In the genomic region with DNA sequence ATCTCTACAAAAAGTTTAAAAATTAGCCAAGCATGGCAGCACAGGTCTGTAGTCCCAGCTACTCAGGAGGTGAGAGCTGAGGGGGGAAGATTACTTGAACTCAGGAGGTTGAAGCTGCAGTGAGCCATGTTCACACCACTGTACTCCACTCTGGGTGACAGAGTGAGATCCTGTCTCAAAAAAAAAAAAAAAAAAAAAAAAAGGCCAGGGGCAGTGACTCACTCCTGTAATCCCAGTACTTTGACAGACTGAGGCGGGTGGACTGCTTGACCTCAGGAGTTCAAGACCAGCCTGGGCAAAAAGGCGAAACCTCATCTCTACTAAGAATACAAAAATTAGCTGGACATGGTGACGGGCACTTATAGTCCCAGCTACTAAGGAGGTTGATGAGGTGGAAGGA, we compare ENCODE assay signal across 18 cellular contexts. TPM values are rescaled to one million over a fixed set of nuclear protein-coding genes. Genes with fewer than 3 reads are reported as not detected.
DNase-seq lines count a peak whose midpoint lies in the region; ATAC-seq, FAIRE-seq and TF ChIP-seq lines count a peak whose summit lies in the region.
"Had no signal": no experiment of that assay in that cellular context is flagged by ENCODE, and none has a peak within 500 bp of the region (broad histone marks: within the 10 kb centered on the region; RNA-seq: fewer than 3 reads in every experiment).

No MANE protein-coding gene starts in this region.

- TF ChIP-seq CTCF in brain microvascular endothelial cell (IDR thresholded peaks at IDR 0.05; ENCODE audit: low read depth, low read length, missing control alignments): no peak
- no peak for TF ChIP-seq CTCF in smooth muscle cell (IDR thresholded peaks at IDR 0.05; ENCODE audit: borderline replicate concordance, insufficient read depth, poor library complexity, severe bottlenecking)
- TF ChIP-seq CTCF in D721Med (IDR thresholded peaks at IDR 0.05; ENCODE audit: insufficient read depth, missing control alignments): no peak

- no peaks in the 10 kb centered on the region for H3F3A ChIP-seq in smooth muscle cell (ENCODE audit: low read depth)

- POLR2A ChIA-PET in HEK293T (lab: Yijun Ruan, JAX): no interaction called here

- H2AFZ ChIP-seq in smooth muscle cell (ENCODE audit: low read depth): no peak overlapping the region

- no peaks in the 10 kb centered on the region for H3K9me3 ChIP-seq in smooth muscle cell (replicated peaks; ENCODE audit: low read depth)
- H3K9me3 ChIP-seq: adrenal gland, HAP-1, neutrophil had no signal

- CTCF ChIA-PET in HEK293T (lab: Yijun Ruan, JAX): no interaction called here

- H3K36me3 ChIP-seq in brain microvascular endothelial cell (replicated peaks) (peaks cover 17% of the 10 kb centered on the region), smooth muscle cell (ENCODE audit: low read depth) (peaks cover 16% of the 10 kb centered on the region)

- H3K9ac ChIP-seq in smooth muscle cell (ENCODE audit: low read depth): no peak overlapping the region

- 73% methylated on average over 3 of the region's 3 CpGs for WGBS in smooth muscle cell (ENCODE audit: low lambda C conversion rate)

- H3K4me1 ChIP-seq in smooth muscle cell (ENCODE audit: low read depth): no peaks in the 10 kb centered on the region
- H3K4me1 ChIP-seq: adrenal gland, HAP-1 had no signal

- peaks cover 98% of the 10 kb centered on the region for H4K20me1 ChIP-seq in smooth muscle cell (ENCODE audit: low read depth)

- H3K4me3 ChIP-seq in brain microvascular endothelial cell (ENCODE audit: low read depth, low read length): no peak overlapping the region
- H3K4me3 ChIP-seq in smooth muscle cell: no peak overlapping the region
- H3K4me3 ChIP-seq: adrenal gland, HAP-1 had no signal

- no peak overlapping the region for H3K4me2 ChIP-seq in smooth muscle cell

- H3K27ac ChIP-seq in brain microvascular endothelial cell (peak overlapping the region; percentile 34), smooth muscle cell (ENCODE audit: low read depth) (no peak overlapping the region)
- H3K27ac ChIP-seq: 22Rv1, adrenal gland, neutrophil had no signal

- no peak for FAIRE-seq in D721Med (lab: Jason Lieb, UNC)

- H3K79me2 ChIP-seq in smooth muscle cell (ENCODE audit: low read depth): peaks cover 83% of the 10 kb centered on the region

- in situ Hi-C loops in brain microvascular endothelial cell (cut with HindIII; ENCODE audit: low pct_ligation_motif_present, low sequenced_read_pairs): no loop called here

- H3K27me3 ChIP-seq in brain microvascular endothelial cell (replicated peaks) (no peaks in the 10 kb centered on the region), smooth muscle cell (ENCODE audit: low read depth) (no peaks in the 10 kb centered on the region)
- H3K27me3 ChIP-seq: adrenal gland, neutrophil had no signal

- ATAC-seq in HG03571 (IDR thresholded peaks at IDR 0.05; ENCODE audit: unreplicated experiment): no peak

- DNase-seq in DMS53 (lab: John Stamatoyannopoulos, UW) (peak; percentile 13), DMS53 treated with DMSO at 0.1 percent for 48 hours (lab: John Stamatoyannopoulos, UW; ENCODE audit: unreplicated experiment) (no peak), HEK293T (ENCODE audit: extremely low spot score) (no peak), brain microvascular endothelial cell (peak; percentile 30), lung microvascular endothelial cell (ENCODE audit: low read depth in 2 of 2) (peak; percentile 11 to 63), smooth muscle cell (lab: John Stamatoyannopoulos, UW; ENCODE audit: unreplicated experiment) (no peak), D721Med (ENCODE audit: insufficient read length, low spot score) (no peak)
- DNase-seq: activated CD4-positive, alpha-beta T cell treated with anti-CD3 and anti-CD28 coated beads for 1 hour; C1 segment of cervical spinal cord; glutamatergic neuron; NCI-H1105 treated with DMSO at 0.1 percent for 48 hours; SHP77; stimulated activated CD4-positive, alpha-beta T cell treated with anti-CD3 and anti-CD28 coated beads, Interleukin-4, amount 100 ng/mL, for 24 hours had no signal

TF ChIP-seq in HEK293T, 16 proteins besides CTCF, POLR2A, EP300 and RAD21:
- TF ChIP-seq SUZ12 (IDR thresholded peaks at IDR 0.05): no peak
- peak; percentile 50; the same call in 1 of the 2 replicates for TF ChIP-seq ZNF384 (IDR thresholded peaks at IDR 0.05)

RNA-seq across cellular contexts. Expression of a gene that starts 37.0 kb away (rescaled TPM):
- 30.1 and 41.1 TPM in 2 replicates for total RNA-seq in lung microvascular endothelial cell
- total RNA-seq in smooth muscle cell: 42.0 and 54.1 TPM in 2 replicates
- 5.2 and 9.1 TPM in 2 replicates for polyA plus RNA-seq in smooth muscle cell

Comparison
In these comparisons a context has a peak if more than half of its experiments do, and no peak if none do; other contexts are left out.
1. DNase-seq: peak in DMS53 (single experiment), brain microvascular endothelial cell (single experiment) and lung microvascular endothelial cell (2 of 2); none in DMS53 treated with DMSO at 0.1 percent for 48 hours (single experiment), HEK293T (single experiment), smooth muscle cell (single experiment) and D721Med (single experiment).